ENCODE assay signal across 1 cellular context in genomic region chr5:149551227-149552037, GRCh38.
TF ChIP-seq lines count a peak whose summit lies in the region.

Gene CSNK1A1, minus strand, starts transcription at chr5:149551439. Its CDS starts 475 bp downstream, at chr5:149550964.

TF ChIP-seq in SK-N-SH, 30 proteins besides CTCF, POLR2A, EP300 and RAD21 (continued from another document):
- TF ChIP-seq ZBTB33 (IDR thresholded peaks at IDR 0.05; ENCODE audit: borderline replicate concordance, low read depth) (no peak), MXI1 (IDR thresholded peaks at IDR 0.05; ENCODE audit: low read depth, low read length) (peak; percentile 75), NFIC (IDR thresholded peaks at IDR 0.05; ENCODE audit: borderline replicate concordance) (no peak), TAF1 (IDR thresholded peaks at IDR 0.05; ENCODE audit: borderline replicate concordance, low read depth, low read length) (peak; percentile 90), MAX (IDR thresholded peaks at IDR 0.05; ENCODE audit: low read depth) (peak; percentile 62; the same call in 1 of the 2 replicates), FOXM1 (IDR thresholded peaks at IDR 0.05; ENCODE audit: low read depth) (no peak), GABPA (IDR thresholded peaks at IDR 0.05; ENCODE audit: low read depth) (peak; percentile 75), USF1 (IDR thresholded peaks at IDR 0.05; ENCODE audit: borderline replicate concordance, low read depth) (no peak), IRF3 (IDR thresholded peaks at IDR 0.05; ENCODE audit: low read depth, low read length) (no peak)
